In genomic region chr4:7030856-7031255, GRCh38 we compare ENCODE assay signal across 12 cellular contexts. TPM values are rescaled to one million over a fixed set of nuclear protein-coding genes. Genes with fewer than 3 reads are reported as not detected.
DNase-seq lines count a peak whose midpoint lies in the region; ATAC-seq and TF ChIP-seq lines count a peak whose summit lies in the region.
"Had no signal": no experiment of that assay in that cellular context is flagged by ENCODE, and none has a peak within 500 bp of the region (broad histone marks: within the 10 kb centered on the region; RNA-seq: fewer than 3 reads in every experiment).

No MANE protein-coding gene starts in this region.

- intact Hi-C loops in Right ventricle myocardium superior (cut with DNase I): no loop called here
- intact Hi-C loops in left ventricle myocardium superior (cut with micrococcal nuclease): no loop called here
- intact Hi-C loops in activated T-helper 1 cell treated with anti-CD3 and anti-CD28 coated beads, Interleukin-12 subunit alpha, Interleukin-12 subunit beta, Interleukin-2, Interleukin-4 antibody, amounts not matched to agents 30 ng/mL and 10 ng/mL and 1 ng/mL, durations not matched to agents 14 hours and 24 hours and 36 hours (cut with micrococcal nuclease): no loop called here

- ATAC-seq in Right ventricle myocardium superior (ENCODE audit: poor library complexity): no peak
- ATAC-seq in left ventricle myocardium superior: no peak
- ATAC-seq in GM18498 (IDR thresholded peaks at IDR 0.05; ENCODE audit: unreplicated experiment): no peak
- ATAC-seq in GM18502 (IDR thresholded peaks at IDR 0.05; ENCODE audit: poor library complexity, unreplicated experiment): no peak
- ATAC-seq in HG02759 (IDR thresholded peaks at IDR 0.05; ENCODE audit: unreplicated experiment): no peak

- H3K4me1 Mint-ChIP-seq in activated T-helper 1 cell treated with anti-CD3 and anti-CD28 coated beads, Interleukin-12 subunit alpha, Interleukin-12 subunit beta, Interleukin-2, Interleukin-4 antibody, amounts not matched to agents 30 ng/mL and 10 ng/mL and 1 ng/mL, durations not matched to agents 14 hours and 24 hours and 36 hours (ENCODE audit: low read depth): peaks cover 21% of the 10 kb centered on the region
- peaks cover 27% of the 10 kb centered on the region for H3K4me1 Mint-ChIP-seq in nephron progenitor cell

- H3K27me3 Mint-ChIP-seq in activated T-helper 1 cell treated with anti-CD3 and anti-CD28 coated beads, Interleukin-12 subunit alpha, Interleukin-12 subunit beta, Interleukin-2, Interleukin-4 antibody, amounts not matched to agents 30 ng/mL and 10 ng/mL and 1 ng/mL, durations not matched to agents 14 hours and 24 hours and 36 hours (ENCODE audit: insufficient read depth): no peaks in the 10 kb centered on the region
- peaks cover 6% of the 10 kb centered on the region for H3K27me3 Mint-ChIP-seq in nephron progenitor cell (ENCODE audit: low read depth, poor library complexity)
- H3K27me3 Mint-ChIP-seq: B cell had no signal

- H3K36me3 Mint-ChIP-seq in activated T-helper 1 cell treated with anti-CD3 and anti-CD28 coated beads, Interleukin-12 subunit alpha, Interleukin-12 subunit beta, Interleukin-2, Interleukin-4 antibody, amounts not matched to agents 30 ng/mL and 10 ng/mL and 1 ng/mL, durations not matched to agents 14 hours and 24 hours and 36 hours (ENCODE audit: low read depth): peaks cover 46% of the 10 kb centered on the region
- peaks cover 49% of the 10 kb centered on the region for H3K36me3 Mint-ChIP-seq in nephron progenitor cell (ENCODE audit: low read depth)

- no peak overlapping the region for H3K4me3 Mint-ChIP-seq in activated T-helper 1 cell treated with anti-CD3 and anti-CD28 coated beads, Interleukin-12 subunit alpha, Interleukin-12 subunit beta, Interleukin-2, Interleukin-4 antibody, amounts not matched to agents 30 ng/mL and 10 ng/mL and 1 ng/mL, durations not matched to agents 14 hours and 24 hours and 36 hours
- no peak overlapping the region for H3K4me3 Mint-ChIP-seq in nephron progenitor cell
- H3K4me3 Mint-ChIP-seq: B cell had no signal

- H3K27ac Mint-ChIP-seq in activated T-helper 1 cell treated with anti-CD3 and anti-CD28 coated beads, Interleukin-12 subunit alpha, Interleukin-12 subunit beta, Interleukin-2, Interleukin-4 antibody, amounts not matched to agents 30 ng/mL and 10 ng/mL and 1 ng/mL, durations not matched to agents 14 hours and 24 hours and 36 hours: peak overlapping the region; percentile 49
- peak overlapping the region; percentile 75 for H3K27ac Mint-ChIP-seq in nephron progenitor cell
- H3K27ac Mint-ChIP-seq: B cell had no signal

- peak; percentile 8 for DNase-seq in Right ventricle myocardium superior
- DNase-seq in left ventricle myocardium superior: no peak
- DNase-seq in activated T-helper 1 cell treated with anti-CD3 and anti-CD28 coated beads, Interleukin-12 subunit alpha, Interleukin-12 subunit beta, Interleukin-2, Interleukin-4 antibody, amounts not matched to agents 30 ng/mL and 10 ng/mL and 1 ng/mL, durations not matched to agents 14 hours and 24 hours and 36 hours (ENCODE audit: low spot score): no peak
- DNase-seq in nephron progenitor cell: no peak
- DNase-seq: NCI-H1417 treated with DMSO at 0.1 percent for 48 hours, NCI-H2029, NCI-H2171 treated with DMSO at 0.1 percent for 48 hours, NCI-H774 had no signal

- no peak for TF ChIP-seq CTCF in nephron progenitor cell (IDR thresholded peaks at IDR 0.05)

- H3K9me3 Mint-ChIP-seq in activated T-helper 1 cell treated with anti-CD3 and anti-CD28 coated beads, Interleukin-12 subunit alpha, Interleukin-12 subunit beta, Interleukin-2, Interleukin-4 antibody, amounts not matched to agents 30 ng/mL and 10 ng/mL and 1 ng/mL, durations not matched to agents 14 hours and 24 hours and 36 hours: peaks cover 11% of the 10 kb centered on the region
- no peaks in the 10 kb centered on the region for H3K9me3 Mint-ChIP-seq in nephron progenitor cell

RNA-seq across cellular contexts. Expression of gene TADA2B, which starts 12.3 kb away (rescaled TPM):
- total RNA-seq in Right ventricle myocardium superior: 35.5 TPM
- total RNA-seq in left ventricle myocardium superior: 34.6 TPM
- total RNA-seq in activated T-helper 1 cell treated with anti-CD3 and anti-CD28 coated beads, Interleukin-12 subunit alpha, Interleukin-12 subunit beta, Interleukin-2, Interleukin-4 antibody, amounts not matched to agents 30 ng/mL and 10 ng/mL and 1 ng/mL, durations not matched to agents 14 hours and 24 hours and 36 hours: 15.2 and 16.8 TPM in 2 replicates

RNA-seq across cellular contexts. Expression of gene GRPEL1, which starts 37.0 kb away (rescaled TPM):
- total RNA-seq in Right ventricle myocardium superior: 60.2 TPM
- 62.7 TPM for total RNA-seq in left ventricle myocardium superior
- 106 and 115 TPM in 2 replicates for total RNA-seq in activated T-helper 1 cell treated with anti-CD3 and anti-CD28 coated beads, Interleukin-12 subunit alpha, Interleukin-12 subunit beta, Interleukin-2, Interleukin-4 antibody, amounts not matched to agents 30 ng/mL and 10 ng/mL and 1 ng/mL, durations not matched to agents 14 hours and 24 hours and 36 hours
